8 cellular contexts compared by ENCODE assay signal in the genomic region with DNA sequence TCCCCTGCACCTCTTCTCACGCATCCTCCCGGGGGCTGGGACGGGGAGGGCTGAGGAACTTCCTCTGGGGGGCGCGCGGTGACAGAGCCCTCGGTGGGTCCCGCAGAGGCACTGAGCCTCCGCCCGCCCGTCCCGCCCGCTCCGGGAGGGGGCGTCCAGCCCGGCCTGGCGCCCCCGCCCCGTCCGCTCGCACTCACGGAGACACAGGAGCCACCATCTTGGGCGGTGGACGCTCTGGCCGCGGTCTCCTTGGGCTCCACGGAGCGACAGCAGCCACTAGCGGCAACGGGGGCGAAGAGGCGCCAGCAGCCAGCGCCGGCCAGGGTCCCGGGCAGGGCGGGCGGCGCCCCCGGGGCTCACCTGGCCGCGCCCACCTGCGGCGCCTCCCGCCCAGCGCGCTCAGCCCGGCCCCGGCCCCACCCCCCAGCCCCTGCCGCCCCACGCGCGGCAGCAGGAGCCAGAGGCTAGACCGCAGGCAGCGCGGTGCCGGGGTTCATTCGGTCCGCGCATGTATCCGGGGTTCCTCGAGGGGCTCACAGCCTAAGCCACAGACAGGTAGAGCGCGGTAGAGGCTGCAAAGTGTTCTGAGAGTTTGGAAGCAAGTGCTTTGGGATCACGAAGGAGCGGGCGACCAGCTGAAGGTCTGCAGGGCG. TPM values are rescaled to one million over a fixed set of nuclear protein-coding genes. Genes with fewer than 3 reads are reported as not detected.
DNase-seq lines count a peak whose midpoint lies in the region; ATAC-seq and TF ChIP-seq lines count a peak whose summit lies in the region.

A gene (minus strand): TSS at position 242 of the 653 bp plus-strand sequence. CDS start 7,225 bp downstream, outside the sequence.

- DNase-seq in D341Med (ENCODE audit: low spot score) (peak; percentile 95), HK-2 (ENCODE audit: unreplicated experiment) (peak; percentile 48), SK-N-DZ (ENCODE audit: low spot score) (peak; percentile 70), adrenal gland (peak; percentile 37 to 71 (median 52)), hepatic stellate cell (ENCODE audit: low spot score) (peak; percentile 75), putamen (ENCODE audit: low spot score) (peak; percentile 34)

- H3K4me3 ChIP-seq in adrenal gland: peak within 1 kb of the TSS in 2 of 4 donors; percentile 52 to 90

- 0 to 1% methylated on average over 62 to 67 of the region's 67 CpGs; no CpG with 5 or more reads in 2 of the 4 donors for WGBS in adrenal gland, 4 donors

- peaks cover 0 to 6% of the 10 kb centered on the region in 2 donors for H3K4me1 ChIP-seq in adrenal gland (replicated peaks in 1 of 2)

- no peaks in the 10 kb centered on the region for H3K27me3 ChIP-seq in adrenal gland

- TF ChIP-seq POLR2A in adrenal gland (IDR thresholded peaks at IDR 0.05): no peak

- H3K36me3 ChIP-seq in adrenal gland (replicated peaks in 1 of 2): no peaks in the 10 kb centered on the region

- TF ChIP-seq CTCF in adrenal gland (IDR thresholded peaks at IDR 0.05): peak in 2 of 6 experiments; percentile 16 to 34

- H3K27ac ChIP-seq in adrenal gland: no peak within 1 kb of the TSS

- H3K9me3 ChIP-seq in adrenal gland (replicated peaks in 1 of 3): no peaks in the 10 kb centered on the region

- intact Hi-C loops in adrenal gland (cut with DNase I): no loop called here

- no peak for ATAC-seq in HG03378 (IDR thresholded peaks at IDR 0.05; ENCODE audit: unreplicated experiment)
- no peak for ATAC-seq in HG03280 (IDR thresholded peaks at IDR 0.05; ENCODE audit: unreplicated experiment)

RNA-seq across cellular contexts. Expression of the gene that starts here (rescaled TPM):
- polyA plus RNA-seq in SK-N-DZ (2014; cell fraction: cytosol; rRNA removed): 2.0 and 2.5 TPM in 2 replicates
- polyA plus RNA-seq in SK-N-DZ (2014; cell fraction: nucleus; rRNA removed): 1.7 and 2.3 TPM in 2 replicates
- total RNA-seq in adrenal gland: 1 to 10 TPM in 1 of 8 donors, under 1 TPM in 7; 0.14 to 1.1 (median 0.60) TPM
- under 1 TPM; 0.20 to 0.72 (median 0.34) TPM for polyA plus RNA-seq in adrenal gland

Comparison
In these comparisons a context has a peak if more than half of its experiments do, and no peak if none do; other contexts are left out.
1. DNase-seq: peak in every context shown above with its lines; median percentile 95 in D341Med; 75 in hepatic stellate cell; 70 in SK-N-DZ; 52 in adrenal gland; 48 in HK-2; 34 in putamen.